In the genomic region with DNA sequence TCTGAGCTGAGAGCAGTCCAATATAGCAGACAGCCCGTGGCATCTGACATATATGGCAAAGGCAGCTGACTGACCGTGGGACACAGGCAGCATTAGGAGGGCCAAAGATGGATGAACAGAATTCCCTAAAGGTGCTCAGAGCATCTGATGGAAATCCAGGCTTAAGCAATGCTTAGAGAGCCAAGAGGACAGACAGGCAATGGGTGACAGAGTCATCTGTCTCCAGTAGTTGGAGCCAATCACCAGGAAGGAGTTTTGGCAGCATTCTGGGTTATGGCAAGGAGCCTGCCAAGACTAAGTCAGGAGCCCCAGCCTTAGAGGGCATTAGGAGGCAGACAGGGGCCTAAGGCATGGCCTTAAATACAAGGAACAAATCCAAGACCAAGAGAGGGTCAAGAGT, we compare ENCODE assay signal across 12 cellular contexts.
DNase-seq lines count a peak whose midpoint lies in the region; ATAC-seq and TF ChIP-seq lines count a peak whose summit lies in the region.
"Had no signal": no experiment of that assay in that cellular context is flagged by ENCODE, and none has a peak within 500 bp of the region (broad histone marks: within the 10 kb centered on the region; RNA-seq: fewer than 3 reads in every experiment).

No MANE protein-coding gene starts in this region.

- H3K27ac ChIP-seq in aorta (ENCODE audit: low read depth in 1 of 2, low read length in 2 of 2): no peak overlapping the region

- H3K4me3 Mint-ChIP-seq in stimulated activated naive CD8-positive, alpha-beta T cell treated with anti-CD3 and anti-CD28 coated beads, Interleukin-15, Interleukin-2, amounts not matched to agents 100 ng/mL and 50 ng/mL, for 24 hours: no peak overlapping the region
- peak overlapping the region in 1 of 3 donors; percentile 6 for H3K4me3 Mint-ChIP-seq in T-cell
- H3K4me3 Mint-ChIP-seq in stimulated activated naive B cell treated with anti-CD40 and anti-IgM and Interleukin-4, amounts not matched to agents 10 μg/mL and 1 μg/mL and 100 μg/mL, for 72 hours: no peak overlapping the region

- no peaks in the 10 kb centered on the region for H3K36me3 Mint-ChIP-seq in stimulated activated naive CD8-positive, alpha-beta T cell treated with anti-CD3 and anti-CD28 coated beads, Interleukin-15, Interleukin-2, amounts not matched to agents 100 ng/mL and 50 ng/mL, for 24 hours (ENCODE audit: low read depth)
- peaks cover 5% of the 10 kb centered on the region for H3K36me3 Mint-ChIP-seq in T-cell
- H3K36me3 Mint-ChIP-seq in stimulated activated naive B cell treated with anti-CD40 and anti-IgM and Interleukin-4, amounts not matched to agents 10 μg/mL and 1 μg/mL and 100 μg/mL, for 72 hours: peaks cover 2 to 5% of the 10 kb centered on the region in 2 donors

- WGBS in aorta, 2 donors: 56 to 63% methylated on average over 2 of the region's 2 CpGs

- no peaks in the 10 kb centered on the region for H3K4me1 ChIP-seq in aorta (ENCODE audit: control insufficient read depth in 1 of 2, insufficient read depth in 2 of 2, low read length in 2 of 2)

- intact Hi-C loops in aorta (cut with DNase I): no loop called here

- peaks cover 4% of the 10 kb centered on the region for H3K9me3 Mint-ChIP-seq in stimulated activated naive CD8-positive, alpha-beta T cell treated with anti-CD3 and anti-CD28 coated beads, Interleukin-15, Interleukin-2, amounts not matched to agents 100 ng/mL and 50 ng/mL, for 24 hours
- H3K9me3 Mint-ChIP-seq in T-cell: peaks cover 0 to 14% (median 12%) of the 10 kb centered on the region in 3 donors
- H3K9me3 Mint-ChIP-seq in stimulated activated naive B cell treated with anti-CD40 and anti-IgM and Interleukin-4, amounts not matched to agents 10 μg/mL and 1 μg/mL and 100 μg/mL, for 72 hours: peaks cover 5 to 13% of the 10 kb centered on the region in 2 donors

- H3K27me3 Mint-ChIP-seq in stimulated activated naive CD8-positive, alpha-beta T cell treated with anti-CD3 and anti-CD28 coated beads, Interleukin-15, Interleukin-2, amounts not matched to agents 100 ng/mL and 50 ng/mL, for 24 hours: no peaks in the 10 kb centered on the region
- peaks cover 0 to 19% of the 10 kb centered on the region in 2 donors for H3K27me3 Mint-ChIP-seq in T-cell
- H3K27me3 Mint-ChIP-seq in stimulated activated naive B cell treated with anti-CD40 and anti-IgM and Interleukin-4, amounts not matched to agents 10 μg/mL and 1 μg/mL and 100 μg/mL, for 72 hours: peaks cover 0 to 15% of the 10 kb centered on the region in 2 donors

- POLR2A ChIA-PET in T-cell (lab: Charles Lee): no interaction called here

- H3K4me3 ChIP-seq in fibroblast of the aortic adventitia (ENCODE audit: low read depth, low read length) (no peak overlapping the region), aorta (ENCODE audit: low read length in 2 of 2) (no peak overlapping the region)

- H3K27ac Mint-ChIP-seq in stimulated activated naive CD8-positive, alpha-beta T cell treated with anti-CD3 and anti-CD28 coated beads, Interleukin-15, Interleukin-2, amounts not matched to agents 100 ng/mL and 50 ng/mL, for 24 hours: peak overlapping the region; percentile 71
- H3K27ac Mint-ChIP-seq in T-cell: peak overlapping the region; percentile 45 to 67
- H3K27ac Mint-ChIP-seq in stimulated activated naive B cell treated with anti-CD40 and anti-IgM and Interleukin-4, amounts not matched to agents 10 μg/mL and 1 μg/mL and 100 μg/mL, for 72 hours: no peak overlapping the region

- CTCF ChIA-PET in T-cell (lab: Charles Lee): interaction anchor here (0.6 kb wide), 2 partner anchors 9 to 178 kb away, joined by 3 to 9 read pairs; no protein-coding TSS in a partner anchor

- H3K27me3 ChIP-seq in aorta (ENCODE audit: control insufficient read depth in 1 of 2, insufficient read depth in 2 of 2, low read length in 1 of 2): no peaks in the 10 kb centered on the region

- no peak for TF ChIP-seq CTCF in fibroblast of the aortic adventitia (IDR thresholded peaks at IDR 0.05; ENCODE audit: insufficient read depth, low read length)

- ATAC-seq in stimulated activated naive CD8-positive, alpha-beta T cell treated with anti-CD3 and anti-CD28 coated beads, Interleukin-15, Interleukin-2, amounts not matched to agents 100 U/mL and 50 U/mL, for 24 hours: no peak
- ATAC-seq in T-cell (replicated peaks in 1 of 4): no peak
- peak; percentile 17 for ATAC-seq in aorta (ENCODE audit: low FRiP score)
- no peak for ATAC-seq in HG03135 (IDR thresholded peaks at IDR 0.05; ENCODE audit: unreplicated experiment)
- ATAC-seq in stimulated activated naive B cell treated with anti-CD40 and anti-IgM and Interleukin-4, amounts not matched to agents 10 μg/mL and 1 μg/mL and 100 μg/mL, for 72 hours (replicated peaks): no peak
- no peak for ATAC-seq in HG03565 (IDR thresholded peaks at IDR 0.05; ENCODE audit: unreplicated experiment)

- H3K36me3 ChIP-seq in aorta (ENCODE audit: control insufficient read depth in 1 of 2, insufficient read depth in 2 of 2, low read length in 1 of 2): no peaks in the 10 kb centered on the region

- no peak for DNase-seq in stimulated activated naive CD8-positive, alpha-beta T cell treated with anti-CD3 and anti-CD28 coated beads, Interleukin-15, Interleukin-2, amounts not matched to agents 100 U/mL and 50 U/mL, for 24 hours
- DNase-seq in T-cell (no peak), fibroblast of the aortic adventitia (ENCODE audit: low read depth) (peak; percentile 40), aorta (no peak)
- DNase-seq in stimulated activated naive B cell treated with anti-CD40 and anti-IgM and Interleukin-4, amounts not matched to agents 10 μg/mL and 1 μg/mL and 100 μg/mL, for 72 hours: no peak
- DNase-seq: activated gamma-delta T cell treated with Interleukin-2 at 50 U/mL for 16 hours; COR-L47; effector CD8-positive, alpha-beta T cell; NCI-H1417 had no signal

- H3K4me1 Mint-ChIP-seq in stimulated activated naive CD8-positive, alpha-beta T cell treated with anti-CD3 and anti-CD28 coated beads, Interleukin-15, Interleukin-2, amounts not matched to agents 100 ng/mL and 50 ng/mL, for 24 hours (ENCODE audit: low read depth): peaks cover 25% of the 10 kb centered on the region
- peaks cover 15 to 23% (median 20%) of the 10 kb centered on the region in 3 donors for H3K4me1 Mint-ChIP-seq in T-cell
- peaks cover 14 to 23% of the 10 kb centered on the region in 2 donors for H3K4me1 Mint-ChIP-seq in stimulated activated naive B cell treated with anti-CD40 and anti-IgM and Interleukin-4, amounts not matched to agents 10 μg/mL and 1 μg/mL and 100 μg/mL, for 72 hours

- H3K9me3 ChIP-seq in aorta (ENCODE audit: control insufficient read depth, low read length): no peaks in the 10 kb centered on the region
